12 cellular contexts compared by ENCODE assay signal in genomic region chr3:142863010-142863787, GRCh38. TPM values are rescaled to one million over a fixed set of nuclear protein-coding genes. Genes with fewer than 3 reads are reported as not detected.
A peak's percentile ranks its signal among the peaks of the same experiment; 100 is the strongest.
DNase-seq lines count a peak whose midpoint lies in the region; ATAC-seq and TF ChIP-seq lines count a peak whose summit lies in the region.
"Had no signal": no experiment of that assay in that cellular context is flagged by ENCODE, and none has a peak within 500 bp of the region (broad histone marks: within the 10 kb centered on the region; RNA-seq: fewer than 3 reads in every experiment).

No MANE protein-coding gene starts in this region.

- H3K36me3 ChIP-seq in ACC112 (ENCODE audit: insufficient read depth, low read length) (no peaks in the 10 kb centered on the region), RWPE2 (ENCODE audit: low read depth) (no peaks in the 10 kb centered on the region), left ventricle myocardium inferior (no peaks in the 10 kb centered on the region)

- peak overlapping the region; percentile 41 for H2AFZ ChIP-seq in ACC112 (ENCODE audit: low read length, unreplicated experiment)

- H3K4me3 ChIP-seq in ACC112 (ENCODE audit: low read depth, low read length) (peak overlapping the region; percentile 48; the same call in 1 of the 2 replicates), RWPE2 (ENCODE audit: severe bottlenecking) (no peak overlapping the region), left ventricle myocardium inferior (no peak overlapping the region)

- H3K27me3 ChIP-seq in ACC112 (ENCODE audit: insufficient read depth, low read length) (no peaks in the 10 kb centered on the region), RWPE2 (ENCODE audit: insufficient read depth, poor library complexity, severe bottlenecking) (no peaks in the 10 kb centered on the region), left ventricle myocardium inferior (ENCODE audit: low read depth) (no peaks in the 10 kb centered on the region)

- no peak for TF ChIP-seq CTCF in RWPE2 (IDR thresholded peaks at IDR 0.05; ENCODE audit: poor library complexity, severe bottlenecking)
- TF ChIP-seq CTCF in left ventricle myocardium inferior (IDR thresholded peaks at IDR 0.05; ENCODE audit: borderline replicate concordance): no peak

- 0 out of 2 replicates have a peak overlapping the region, but pooled peaks have one; percentile 0 for H3K27ac ChIP-seq in ACC112 (ENCODE audit: low read depth, low read length)
- peak overlapping the region; percentile 42 for H3K27ac ChIP-seq in RWPE2 (ENCODE audit: poor library complexity, severe bottlenecking)
- H3K27ac ChIP-seq in left ventricle myocardium inferior (replicated peaks): peak overlapping the region; percentile 33
- H3K27ac ChIP-seq: HL-60 had no signal

- intact Hi-C loops in left ventricle myocardium inferior (cut with micrococcal nuclease): no loop called here

- peaks cover 18% of the 10 kb centered on the region for H3K4me1 ChIP-seq in ACC112 (ENCODE audit: control insufficient read depth, insufficient read depth, low read length, unreplicated experiment)
- H3K4me1 ChIP-seq in RWPE2 (ENCODE audit: insufficient read depth, poor library complexity, severe bottlenecking): peaks cover 19% of the 10 kb centered on the region
- H3K4me1 ChIP-seq in left ventricle myocardium inferior: peaks cover 17% of the 10 kb centered on the region
- H3K4me1 ChIP-seq: Caco-2 had no signal

- ATAC-seq in RWPE2 (ENCODE audit: low read depth): peak; percentile 97
- ATAC-seq in GM18520 (IDR thresholded peaks at IDR 0.05; ENCODE audit: unreplicated experiment): no peak

- H3K9me3 ChIP-seq in RWPE2 (ENCODE audit: severe bottlenecking): no peaks in the 10 kb centered on the region
- H3K9me3 ChIP-seq in left ventricle myocardium inferior (replicated peaks): no peaks in the 10 kb centered on the region
- H3K9me3 ChIP-seq: Caco-2 had no signal

- H3K79me2 ChIP-seq in ACC112 (ENCODE audit: control insufficient read depth, insufficient read depth, low read length, unreplicated experiment): no peaks in the 10 kb centered on the region

- DNase-seq in HT1080 (ENCODE audit: low read depth) (peak; percentile 56), RWPE2 (ENCODE audit: low spot score) (peak; percentile 72), left ventricle myocardium inferior (no peak), Ammon's horn (ENCODE audit: low spot score) (no peak), germinal center (ENCODE audit: low spot score) (no peak), putamen (ENCODE audit: low spot score) (no peak)
- DNase-seq: Caco-2, occipital lobe, SW 1271 had no signal

RNA-seq across cellular contexts. Expression of gene PCOLCE2, which starts 25.7 kb away (rescaled TPM):
- total RNA-seq in HT1080 (2014; rRNA removed; shearing (Covaris generic)): 22.7 and 34.1 TPM in 2 replicates
- polyA plus RNA-seq in HT1080 (2015; cell fraction: cytosol; rRNA removed): 5.2 and 7.0 TPM in 2 replicates
- polyA plus RNA-seq in HT1080 (2015; cell fraction: nucleus; rRNA removed): 4.9 and 5.8 TPM in 2 replicates
- 74.3 TPM for total RNA-seq in left ventricle myocardium inferior

Comparison
In these comparisons a context has a peak if more than half of its experiments do, and no peak if none do; other contexts are left out.
1. DNase-seq: peak in HT1080 (single experiment) and RWPE2 (single experiment); none in left ventricle myocardium inferior (single experiment), Ammon's horn (single experiment), germinal center (single experiment) and putamen (single experiment).
2. Peak in every context shown above with its lines, with median percentiles within 50 percentile points of each other: H3K27ac ChIP-seq.